ENCODE assay signal across 8 cellular contexts in genomic region chr17:44557653-44558285, GRCh38. TPM values are rescaled to one million over a fixed set of nuclear protein-coding genes. Genes with fewer than 3 reads are reported as not detected.
DNase-seq lines count a peak whose midpoint lies in the region; ATAC-seq, FAIRE-seq and TF ChIP-seq lines count a peak whose summit lies in the region.

No MANE protein-coding gene starts in this region.

- H3K27ac ChIP-seq in SJSA1 (no peak overlapping the region), left lung (peak overlapping the region; percentile 53 to 75), stomach smooth muscle (ENCODE audit: low read length) (no peak overlapping the region)

- TF ChIP-seq CTCF in bronchial epithelial cell (IDR thresholded peaks at IDR 0.05; ENCODE audit: insufficient read depth, low read length, severe bottlenecking), result no peak
- no peak for TF ChIP-seq CTCF in left lung (IDR thresholded peaks at IDR 0.05)

- H3K27me3 ChIP-seq in SJSA1 (replicated peaks) (no peaks in the 10 kb centered on the region), bronchial epithelial cell (ENCODE audit: control insufficient read depth, insufficient read depth, low read length) (peaks cover 4% of the 10 kb centered on the region), left lung (peaks cover 9 to 81% of the 10 kb centered on the region in 2 donors), stomach smooth muscle (ENCODE audit: control insufficient read depth in 1 of 2, insufficient read depth in 2 of 2, low read length in 2 of 2) (peaks cover 21 to 33% of the 10 kb centered on the region in 2 donors)

- peak; percentile 28 for DNase-seq in AG08395 (ENCODE audit: low spot score)
- peak; percentile 76 to 84 for DNase-seq in SJSA1 (ENCODE audit: low read depth in 1 of 2, low spot score in 2 of 2)
- DNase-seq in bronchial epithelial cell (ENCODE audit: low read depth), result peak; percentile 21
- DNase-seq in left lung, result peak; percentile 44 to 84

- H3K4me1 ChIP-seq in SJSA1 (replicated peaks), result peaks cover 50% of the 10 kb centered on the region
- H3K4me1 ChIP-seq in left lung, result peaks cover 0 to 24% of the 10 kb centered on the region in 2 donors
- H3K4me1 ChIP-seq in stomach smooth muscle (ENCODE audit: control insufficient read depth, insufficient read depth, low read length), result peaks cover 18% of the 10 kb centered on the region

- FAIRE-seq in bronchial epithelial cell (lab: Jason Lieb, UNC), result no peak

- peaks cover 24% of the 10 kb centered on the region for H3K36me3 ChIP-seq in SJSA1
- H3K36me3 ChIP-seq in bronchial epithelial cell (ENCODE audit: control insufficient read depth, insufficient read depth, low read length), result no peaks in the 10 kb centered on the region
- H3K36me3 ChIP-seq in left lung, result no peaks in the 10 kb centered on the region
- no peaks in the 10 kb centered on the region for H3K36me3 ChIP-seq in stomach smooth muscle (ENCODE audit: control insufficient read depth in 2 of 2, insufficient read depth in 2 of 2, low read length in 2 of 2)

- no peaks in the 10 kb centered on the region for H3K9me3 ChIP-seq in SJSA1 (replicated peaks)
- H3K9me3 ChIP-seq in left lung, result no peaks in the 10 kb centered on the region
- no peaks in the 10 kb centered on the region for H3K9me3 ChIP-seq in stomach smooth muscle (ENCODE audit: control insufficient read depth in 2 of 2, low read length in 2 of 2)

- ATAC-seq in GM21529 (IDR thresholded peaks at IDR 0.05; ENCODE audit: unreplicated experiment) (peak; percentile 26), left lung (peak; percentile 13), GM19328 (IDR thresholded peaks at IDR 0.05; ENCODE audit: unreplicated experiment) (no peak), GM18519 (IDR thresholded peaks at IDR 0.05; ENCODE audit: low FRiP score, unreplicated experiment) (no peak)

- H3K4me3 ChIP-seq in SJSA1 (peak overlapping the region; percentile 49), bronchial epithelial cell (ENCODE audit: low read depth, low read length) (peak overlapping the region; percentile 59), left lung (peak overlapping the region; percentile 48 to 62), stomach smooth muscle (ENCODE audit: low read length in 2 of 2) (peak overlapping the region; percentile 71 to 73)

- no peak overlapping the region for H3K9ac ChIP-seq in stomach smooth muscle (ENCODE audit: low read length in 2 of 2)

- intact Hi-C loops in left lung (cut with DNase I), result no loop called here

RNA-seq across cellular contexts. Expression of gene FZD2, which starts 0.5 kb away (rescaled TPM):
- total RNA-seq in SJSA1 (2014; rRNA removed; shearing (Covaris generic)), result 17.5 and 21.9 TPM in 2 replicates
- total RNA-seq in bronchial epithelial cell (under 0.01 and 0.13 TPM in 2 replicates), left lung (10 to 100 TPM in 1 of 2 donors, 1 to 10 TPM in 1; 9.8 to 12.1 TPM)

RNA-seq across cellular contexts. Expression of gene GPATCH8, which starts 54.6 kb away (rescaled TPM):
- total RNA-seq in SJSA1 (2014; rRNA removed; shearing (Covaris generic)), result 5.6 and 22.7 TPM in 2 replicates
- 12.3 and 14.2 TPM in 2 replicates for total RNA-seq in bronchial epithelial cell
- 10 to 100 TPM; 29.8 to 34.0 TPM for total RNA-seq in left lung

Comparison
In these comparisons a context has a peak if more than half of its experiments do, and no peak if none do; other contexts are left out.
1. DNase-seq: peak in every context shown above with its lines; median percentile 80 in SJSA1; 64 in left lung; 28 in AG08395; 21 in bronchial epithelial cell.
2. ATAC-seq: peak in GM21529 (single experiment) and left lung (single experiment); none in GM19328 (single experiment) and GM18519 (single experiment).
3. H3K27ac ChIP-seq: peak in left lung (2 of 2); none in SJSA1 (single experiment) and stomach smooth muscle (single experiment).
4. Peak in every context shown above with its lines, with median percentiles within 50 percentile points of each other: H3K4me3 ChIP-seq.